Comparison of ENCODE assay signal across 25 cellular contexts in genomic region chr12:102755271-102755670, GRCh38.
"Had no signal": no experiment of that assay in that cellular context is flagged by ENCODE, and none has a peak within 500 bp of the region (broad histone marks: within the 10 kb centered on the region; RNA-seq: fewer than 3 reads in every experiment).

No MANE protein-coding gene starts in this region.

- H3K4me3 ChIP-seq: hepatocyte, left ventricle myocardium inferior, lung, mucosa of descending colon, pancreas, prostate gland, sigmoid colon, spleen, suprapubic skin, thoracic aorta, transverse colon, upper lobe of left lung, vagina had no signal

- H3K4me1 ChIP-seq: left ventricle myocardium inferior, pancreas, prostate gland, spleen, transverse colon, upper lobe of left lung had no signal

- H3K27me3 ChIP-seq: hepatocyte, pancreas, sigmoid colon, suprapubic skin, transverse colon, upper lobe of left lung, vagina had no signal

- H3K36me3 ChIP-seq: left ventricle myocardium inferior, pancreas, prostate gland, sigmoid colon, spleen, suprapubic skin, thoracic aorta, transverse colon, upper lobe of left lung, vagina had no signal

- ATAC-seq: mucosa of descending colon; naive thymus-derived CD4-positive, alpha-beta T cell; natural killer cell treated with Interleukin-12 subunit alpha and Interleukin-12 subunit beta and Interleukin-15 and Interleukin-18, amount 100 ng/mL, for 72 hours; pancreas; right cardiac atrium; stimulated activated effector memory CD8-positive, alpha-beta T cell treated with anti-CD3 and anti-CD28 coated beads, Interleukin-12 subunit alpha, Interleukin-12 subunit beta, amount 100 ng/mL, for 72 hours had no signal

- H3K9me3 ChIP-seq: left ventricle myocardium inferior, mucosa of descending colon, pancreas, prostate gland, sigmoid colon, spleen, suprapubic skin, thoracic aorta, transverse colon, upper lobe of left lung, vagina had no signal

- H3K27ac ChIP-seq: hepatocyte, pancreas, prostate gland, spleen, thoracic aorta, transverse colon, upper lobe of left lung had no signal

- DNase-seq: islet precursor cell; left ventricle myocardium inferior; midbrain; mucosa of descending colon; naive thymus-derived CD4-positive, alpha-beta T cell; nucleus accumbens; pancreas; posterior cingulate gyrus; retina; right cardiac atrium; sigmoid colon; small intestine; spleen; stimulated activated CD4-positive, alpha-beta T cell treated with anti-CD3 and anti-CD28 coated beads, Interleukin-4, amount 100 ng/mL, for 24 hours; stimulated activated naive CD4-positive, alpha-beta T cell; transverse colon; upper lobe of left lung had no signal
